ENCODE assay signal across 8 cellular contexts in the genomic region with DNA sequence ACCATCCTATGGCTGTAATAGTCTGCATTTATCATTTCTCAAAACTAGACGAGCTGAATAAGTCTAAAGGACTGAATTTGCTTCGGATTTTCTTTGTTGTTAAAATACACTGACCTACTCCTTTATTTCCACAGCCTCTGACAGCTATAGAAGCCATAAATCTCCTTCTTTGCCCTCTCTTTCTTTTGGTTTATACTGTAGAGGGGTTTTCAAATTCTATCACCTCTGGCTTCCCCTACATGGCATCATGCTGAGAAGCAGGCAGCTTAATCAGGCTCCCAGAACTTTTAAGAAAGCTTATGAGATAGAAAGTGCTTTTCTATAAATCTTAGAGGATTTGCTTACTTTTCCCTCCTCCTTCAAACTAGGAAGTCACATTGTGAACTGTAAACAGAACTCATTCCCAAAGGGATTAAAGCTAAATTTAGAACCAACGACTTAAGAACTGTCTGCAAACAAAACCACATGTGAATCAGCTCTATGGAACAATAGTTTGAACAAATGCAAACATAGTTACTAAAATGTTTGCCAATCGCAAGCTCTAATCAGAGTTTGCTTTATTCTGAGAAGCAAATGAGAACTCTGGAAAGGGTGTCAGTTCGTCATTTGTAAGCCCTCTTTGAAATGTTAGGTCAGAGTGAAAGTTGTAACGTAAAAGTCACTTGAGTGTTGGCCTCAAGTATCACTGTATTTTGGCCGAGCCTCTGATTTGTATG.
A peak's percentile ranks its signal among the peaks of the same experiment; 100 is the strongest.
DNase-seq lines count a peak whose midpoint lies in the region; TF ChIP-seq lines count a peak whose summit lies in the region.

No MANE protein-coding gene starts in this region.

- no peaks in the 10 kb centered on the region for H3K27me3 ChIP-seq in muscle layer of duodenum (ENCODE audit: low read depth, low read length)

- TF ChIP-seq CTCF in NB4 (IDR thresholded peaks at IDR 0.05; ENCODE audit: low read depth, low read length), result no peak

- H3K4me3 ChIP-seq in NB4 (ENCODE audit: low read depth, low read length), result no peak overlapping the region
- H3K4me3 ChIP-seq in muscle layer of duodenum (ENCODE audit: low read depth in 1 of 2, low read length in 2 of 2), result peak overlapping the region; percentile 5 to 14

- H3K27ac ChIP-seq in cingulate gyrus (ENCODE audit: low read depth, low read length) (peak overlapping the region; percentile 5), muscle layer of duodenum (ENCODE audit: low read length) (peak overlapping the region; percentile 78)

- H3K36me3 ChIP-seq in muscle layer of duodenum (ENCODE audit: control insufficient read depth in 1 of 2, insufficient read depth in 2 of 2, low read length in 2 of 2), result no peaks in the 10 kb centered on the region

- no peak for TF ChIP-seq POLR2A in NB4 (IDR thresholded peaks at IDR 0.05; ENCODE audit: extremely low read depth, insufficient read length)

- peaks cover 0 to 6% of the 10 kb centered on the region in 2 donors for H3K4me1 ChIP-seq in muscle layer of duodenum (ENCODE audit: control insufficient read depth in 1 of 2, insufficient read depth in 2 of 2, low read length in 2 of 2)

- H3K9me3 ChIP-seq in muscle layer of duodenum (ENCODE audit: control insufficient read depth in 1 of 2, low read length in 2 of 2), result no peaks in the 10 kb centered on the region

- DNase-seq in AG08396 (ENCODE audit: low spot score) (peak; percentile 12), NB4 (ENCODE audit: low read depth) (peak; percentile 2), NCI-H1048 (lab: John Stamatoyannopoulos, UW) (no peak), CD1c-positive myeloid dendritic cell (ENCODE audit: extremely low spot score) (no peak), KG1 (lab: John Stamatoyannopoulos, UW) (no peak), NK-92 (lab: John Stamatoyannopoulos, UW; ENCODE audit: unreplicated experiment) (no peak)

Comparison
In these comparisons a context has a peak if more than half of its experiments do, and no peak if none do; other contexts are left out.
1. DNase-seq: peak in AG08396 (single experiment) and NB4 (single experiment); none in NCI-H1048 (single experiment), CD1c-positive myeloid dendritic cell (single experiment), KG1 (single experiment) and NK-92 (single experiment).